ENCODE assay signal across 10 cellular contexts in the genomic region with DNA sequence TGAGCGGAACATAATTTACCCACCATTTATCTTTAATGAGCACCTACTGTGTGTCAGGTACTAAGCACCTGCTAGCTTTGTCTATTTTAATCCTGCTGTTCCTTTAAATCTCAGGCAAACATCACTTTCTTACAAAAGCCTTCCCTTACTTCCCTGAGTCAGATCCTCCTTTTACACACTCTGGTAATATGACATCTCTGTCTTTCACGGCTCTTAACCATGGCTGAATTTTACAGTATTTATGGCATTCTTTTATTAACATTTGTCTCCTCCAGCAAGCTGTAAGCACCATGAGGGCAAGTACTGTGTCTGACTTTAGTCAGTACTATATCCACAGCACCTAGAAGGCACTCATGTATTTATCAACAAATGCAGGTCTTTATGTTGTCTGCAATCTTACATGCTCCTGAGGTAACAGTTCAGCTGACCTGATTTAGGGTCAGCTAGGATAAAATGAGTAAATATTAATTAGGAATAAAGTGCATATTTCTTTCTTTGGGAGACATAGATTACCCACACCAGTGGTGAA. TPM values are rescaled to one million over a fixed set of nuclear protein-coding genes. Genes with fewer than 3 reads are reported as not detected.
A peak's percentile ranks its signal among the peaks of the same experiment; 100 is the strongest.
DNase-seq lines count a peak whose midpoint lies in the region; ATAC-seq and TF ChIP-seq lines count a peak whose summit lies in the region.
"Had no signal": no experiment of that assay in that cellular context is flagged by ENCODE, and none has a peak within 500 bp of the region (broad histone marks: within the 10 kb centered on the region; RNA-seq: fewer than 3 reads in every experiment).

No MANE protein-coding gene starts in this region.

- H3K36me3 Mint-ChIP-seq in naive thymus-derived CD8-positive, alpha-beta T cell, result no peaks in the 10 kb centered on the region
- H3K36me3 Mint-ChIP-seq in nephron progenitor cell (ENCODE audit: low read depth) (no peaks in the 10 kb centered on the region), MCF 10A (ENCODE audit: insufficient read depth, unreplicated experiment) (no peaks in the 10 kb centered on the region)

- no peaks in the 10 kb centered on the region for H3K9me2 ChIP-seq in OCI-LY1 (ENCODE audit: low read depth, low read length)

- POLR2A ChIA-PET in naive thymus-derived CD8-positive, alpha-beta T cell (lab: Charles Lee), result interaction anchor here (0.9 to 4.6 kb wide), 12 partner anchors 10 to 98 kb away, joined by 3 to 48 read pairs (median 10); partner anchors contain the start of genes HBS1L and MYB
- POLR2A ChIA-PET in MCF 10A (lab: Yijun Ruan, JAX), result no interaction called here

- DNase-seq in naive thymus-derived CD8-positive, alpha-beta T cell, result no peak
- DNase-seq in nephron progenitor cell (no peak), MCF 10A (ENCODE audit: unreplicated experiment) (no peak), posterior vena cava (ENCODE audit: low spot score) (no peak)
- DNase-seq: anterior cingulate cortex, NCI-H510A treated with DMSO at 0.1 percent for 48 hours had no signal

- no peaks in the 10 kb centered on the region for H3K27me3 ChIP-seq in OCI-LY1 (ENCODE audit: insufficient read depth, low read length)

- ATAC-seq in GM18909 (IDR thresholded peaks at IDR 0.05; ENCODE audit: poor library complexity, unreplicated experiment), result peak; percentile 10
- peak; percentile 9 for ATAC-seq in HG02943 (IDR thresholded peaks at IDR 0.05; ENCODE audit: low read depth, unreplicated experiment)
- ATAC-seq in naive thymus-derived CD8-positive, alpha-beta T cell, result no peak
- no peak for ATAC-seq in HG02642 (IDR thresholded peaks at IDR 0.05; ENCODE audit: poor library complexity, unreplicated experiment)

- no peaks in the 10 kb centered on the region for H3K27me3 Mint-ChIP-seq in naive thymus-derived CD8-positive, alpha-beta T cell
- H3K27me3 Mint-ChIP-seq in nephron progenitor cell (ENCODE audit: low read depth, poor library complexity) (peaks cover 10% of the 10 kb centered on the region), MCF 10A (ENCODE audit: insufficient read depth, unreplicated experiment) (peaks cover 14% of the 10 kb centered on the region)

- H3K4me2 ChIP-seq in OCI-LY1 (ENCODE audit: low read length), result peak overlapping the region; percentile 84

- no peaks in the 10 kb centered on the region for H4K20me1 ChIP-seq in OCI-LY1 (ENCODE audit: insufficient read depth, low read length)

- H3K4me1 ChIP-seq in OCI-LY1 (ENCODE audit: insufficient read depth, low read length, severe bottlenecking), result peaks cover 53% of the 10 kb centered on the region

- BruUV-seq in MCF 10A (replicated peaks; lab: Mats Ljungman, UMichigan), result no TSS peak

- TF ChIP-seq CTCF in OCI-LY1 (IDR thresholded peaks at IDR 0.05; ENCODE audit: low read length) (no peak), nephron progenitor cell (IDR thresholded peaks at IDR 0.05) (no peak), MCF 10A (IDR thresholded peaks at IDR 0.05; ENCODE audit: unreplicated experiment) (no peak)

- H3K79me2 ChIP-seq in OCI-LY1 (ENCODE audit: insufficient read depth, low read length), result no peaks in the 10 kb centered on the region

- H3F3A ChIP-seq in OCI-LY1 (ENCODE audit: insufficient read depth, low read length), result 0 out of 2 replicates have a peak, but pooled peaks cover 6% of the 10 kb centered on the region

- no peaks in the 10 kb centered on the region for H3K36me3 ChIP-seq in OCI-LY1 (ENCODE audit: insufficient read depth, low read length)

- H3K9ac ChIP-seq in OCI-LY1 (ENCODE audit: low read length), result peak overlapping the region; percentile 13; the same call in 1 of the 2 replicates

- H2AFZ ChIP-seq in OCI-LY1 (ENCODE audit: low read length), result peak overlapping the region; percentile 65; the same call in 1 of the 2 replicates

- H3K27ac ChIP-seq in OCI-LY1 (ENCODE audit: low read depth, low read length, poor library complexity, severe bottlenecking), result peak overlapping the region; percentile 84

- no peak overlapping the region for H3K4me3 ChIP-seq in OCI-LY1 (ENCODE audit: low read depth, low read length, poor library complexity, severe bottlenecking)

- no peaks in the 10 kb centered on the region; the same call in 1 of the 2 replicates for H3K9me3 ChIP-seq in OCI-LY1 (ENCODE audit: low read length)

- CTCF ChIA-PET in MCF 10A (lab: Yijun Ruan, JAX), result interaction anchor here (0.6 kb wide), 1 partner anchor 959 kb away, joined by 4 read pairs; no protein-coding TSS in a partner anchor

- H3K27ac Mint-ChIP-seq in naive thymus-derived CD8-positive, alpha-beta T cell, result peak overlapping the region; percentile 91 to 98 (median 95)
- H3K27ac Mint-ChIP-seq in nephron progenitor cell (no peak overlapping the region), MCF 10A (ENCODE audit: low read depth, unreplicated experiment) (no peak overlapping the region)

- H3K9me3 Mint-ChIP-seq in naive thymus-derived CD8-positive, alpha-beta T cell, result peaks cover 0 to 4% (median 0%) of the 10 kb centered on the region in 9 donors
- H3K9me3 Mint-ChIP-seq in nephron progenitor cell, result peaks cover 4% of the 10 kb centered on the region
- H3K9me3 Mint-ChIP-seq in MCF 10A (ENCODE audit: unreplicated experiment), result no peaks in the 10 kb centered on the region

- peaks cover 36 to 84% (median 74%) of the 10 kb centered on the region in 4 donors for H3K4me1 Mint-ChIP-seq in naive thymus-derived CD8-positive, alpha-beta T cell
- H3K4me1 Mint-ChIP-seq in nephron progenitor cell, result no peaks in the 10 kb centered on the region
- H3K4me1 Mint-ChIP-seq in MCF 10A (ENCODE audit: insufficient read depth, unreplicated experiment), result no peaks in the 10 kb centered on the region

- intact Hi-C loops in MCF 10A (cut with micrococcal nuclease), result no loop called here
- intact Hi-C loops in posterior vena cava (cut with DNase I), result no loop called here

- peak overlapping the region; percentile 62 to 88 (median 76) for H3K4me3 Mint-ChIP-seq in naive thymus-derived CD8-positive, alpha-beta T cell
- no peak overlapping the region for H3K4me3 Mint-ChIP-seq in nephron progenitor cell
- H3K4me3 Mint-ChIP-seq in MCF 10A (ENCODE audit: unreplicated experiment), result no peak overlapping the region

RNA-seq across cellular contexts. Expression of gene HBS1L, which starts 33.7 kb away (rescaled TPM):
- total RNA-seq in naive thymus-derived CD8-positive, alpha-beta T cell, result 10 to 100 TPM; 87.0 to 96.9 TPM
- 10 to 100 TPM; 71.1 to 78.2 (median 71.9) TPM for polyA plus RNA-seq in naive thymus-derived CD8-positive, alpha-beta T cell
- total RNA-seq in MCF 10A (2022) (97.0 and 102 TPM in 2 replicates), posterior vena cava (10 to 100 TPM; 62.9 to 66.5 TPM)

Comparison
In these comparisons a context has a peak if more than half of its experiments do, and no peak if none do; other contexts are left out.
1. ATAC-seq: peak in GM18909 (single experiment) and HG02943 (single experiment); none in naive thymus-derived CD8-positive, alpha-beta T cell (0 of 2) and HG02642 (single experiment).
2. H3K27ac Mint-ChIP-seq: peak in naive thymus-derived CD8-positive, alpha-beta T cell (10 of 10); none in nephron progenitor cell (single experiment) and MCF 10A (single experiment).
3. H3K4me3 Mint-ChIP-seq: peak in naive thymus-derived CD8-positive, alpha-beta T cell (10 of 10); none in nephron progenitor cell (single experiment) and MCF 10A (single experiment).